In the genomic region with DNA sequence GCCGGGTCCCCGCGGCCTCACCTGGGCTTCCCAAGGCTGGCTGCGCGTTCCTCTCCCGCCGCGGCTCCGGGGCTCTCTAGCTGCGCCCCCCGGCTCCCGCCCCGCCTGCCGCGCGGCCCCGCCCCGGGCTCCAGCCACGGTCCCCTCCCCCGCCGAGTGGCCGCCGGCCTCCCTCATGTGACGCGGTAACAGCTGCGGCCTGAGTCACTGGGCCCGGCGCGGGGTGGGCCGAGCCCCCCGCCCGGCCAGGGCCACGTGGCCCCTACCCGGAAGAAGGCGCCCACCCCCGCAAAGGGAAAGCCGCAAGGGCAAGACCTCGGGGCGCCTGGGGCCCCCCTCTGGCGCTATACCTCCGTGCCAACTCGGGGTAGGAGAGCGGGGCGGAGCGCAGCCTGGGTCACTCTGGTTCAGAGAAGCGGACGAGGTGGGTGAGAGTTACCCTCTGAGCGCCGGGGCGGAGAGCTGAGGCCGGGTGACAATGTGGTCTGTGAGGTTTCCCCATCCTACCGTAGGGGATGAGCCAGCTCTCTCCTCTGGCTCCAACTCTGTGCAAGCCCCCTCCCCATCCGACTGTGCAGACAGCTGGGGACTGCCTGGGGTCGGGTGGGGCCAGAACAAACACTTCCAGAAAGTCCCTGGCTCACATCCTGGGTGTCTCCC, we compare ENCODE assay signal across 1 cellular context.
TF ChIP-seq lines count a peak whose summit lies in the region.

A gene with protein sequence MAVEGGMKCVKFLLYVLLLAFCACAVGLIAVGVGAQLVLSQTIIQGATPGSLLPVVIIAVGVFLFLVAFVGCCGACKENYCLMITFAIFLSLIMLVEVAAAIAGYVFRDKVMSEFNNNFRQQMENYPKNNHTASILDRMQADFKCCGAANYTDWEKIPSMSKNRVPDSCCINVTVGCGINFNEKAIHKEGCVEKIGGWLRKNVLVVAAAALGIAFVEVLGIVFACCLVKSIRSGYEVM (minus strand): TSS at position 78 of the 660 bp plus-strand sequence. CDS start 668 bp downstream, outside the sequence.

TF ChIP-seq in K562, 482 proteins besides CTCF, POLR2A, EP300 and RAD21 (continued from another document and continues in another):
- TF ChIP-seq KDM4B (IDR thresholded peaks at IDR 0.05; ENCODE audit: borderline replicate concordance in 2 of 2, low read depth in 1 of 2) = 0 out of 4 replicates have a peak, but pooled peaks of 1 of the 2 experiments have one; percentile 79
- TF ChIP-seq BHLHE40 (IDR thresholded peaks at IDR 0.05; ENCODE audit: low read length) = peak; percentile 77
- TF ChIP-seq ETV1 (tag; conservative IDR thresholded peaks at IDR 0.05; ENCODE audit: low read depth) = peak; percentile 34; the same call in 1 of the 2 replicates
- no peak for TF ChIP-seq CHD1 (IDR thresholded peaks at IDR 0.05; ENCODE audit: low read length)
- TF ChIP-seq ZFP1 (CRISPR knock-in tag; IDR thresholded peaks at IDR 0.05) = no peak
- peak; percentile 39 for TF ChIP-seq PCBP1 (IDR thresholded peaks at IDR 0.05; ENCODE audit: low read depth, low read length, poor library complexity, severe bottlenecking)
- TF ChIP-seq, protein P1, sequence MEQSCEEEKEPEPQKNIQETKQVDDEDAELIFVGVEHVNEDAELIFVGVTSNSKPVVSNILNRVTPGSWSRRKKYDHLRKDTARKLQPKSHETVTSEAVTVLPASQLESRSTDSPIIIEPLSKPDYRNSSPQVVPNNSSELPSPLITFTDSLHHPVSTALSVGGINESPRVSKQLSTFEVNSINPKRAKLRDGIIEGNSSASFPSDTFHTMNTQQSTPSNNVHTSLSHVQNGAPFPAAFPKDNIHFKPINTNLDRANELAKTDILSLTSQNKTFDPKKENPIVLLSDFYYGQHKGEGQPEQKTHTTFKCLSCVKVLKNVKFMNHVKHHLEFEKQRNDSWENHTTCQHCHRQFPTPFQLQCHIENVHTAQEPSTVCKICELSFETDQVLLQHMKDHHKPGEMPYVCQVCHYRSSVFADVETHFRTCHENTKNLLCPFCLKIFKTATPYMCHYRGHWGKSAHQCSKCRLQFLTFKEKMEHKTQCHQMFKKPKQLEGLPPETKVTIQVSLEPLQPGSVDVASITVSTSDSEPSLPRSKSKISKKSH (CRISPR knock-in tag; IDR thresholded peaks at IDR 0.05) = no peak
- TF ChIP-seq ZNF445 (CRISPR knock-in tag; IDR thresholded peaks at IDR 0.05; ENCODE audit: low read depth) = no peak
- TF ChIP-seq, protein P2, sequence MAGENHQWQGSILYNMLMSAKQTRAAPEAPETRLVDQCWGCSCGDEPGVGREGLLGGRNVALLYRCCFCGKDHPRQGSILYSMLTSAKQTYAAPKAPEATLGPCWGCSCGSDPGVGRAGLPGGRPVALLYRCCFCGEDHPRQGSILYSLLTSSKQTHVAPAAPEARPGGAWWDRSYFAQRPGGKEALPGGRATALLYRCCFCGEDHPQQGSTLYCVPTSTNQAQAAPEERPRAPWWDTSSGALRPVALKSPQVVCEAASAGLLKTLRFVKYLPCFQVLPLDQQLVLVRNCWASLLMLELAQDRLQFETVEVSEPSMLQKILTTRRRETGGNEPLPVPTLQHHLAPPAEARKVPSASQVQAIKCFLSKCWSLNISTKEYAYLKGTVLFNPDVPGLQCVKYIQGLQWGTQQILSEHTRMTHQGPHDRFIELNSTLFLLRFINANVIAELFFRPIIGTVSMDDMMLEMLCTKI (IDR thresholded peaks at IDR 0.05; ENCODE audit: partially characterized antibody) = no peak
- no peak for TF ChIP-seq SREBF1 (IDR thresholded peaks at IDR 0.05; ENCODE audit: borderline replicate concordance, low read depth, low read length)
- TF ChIP-seq GATAD2A (IDR thresholded peaks at IDR 0.05) = peak; percentile 72; the same call in 1 of the 2 replicates
- TF ChIP-seq, protein P3, sequence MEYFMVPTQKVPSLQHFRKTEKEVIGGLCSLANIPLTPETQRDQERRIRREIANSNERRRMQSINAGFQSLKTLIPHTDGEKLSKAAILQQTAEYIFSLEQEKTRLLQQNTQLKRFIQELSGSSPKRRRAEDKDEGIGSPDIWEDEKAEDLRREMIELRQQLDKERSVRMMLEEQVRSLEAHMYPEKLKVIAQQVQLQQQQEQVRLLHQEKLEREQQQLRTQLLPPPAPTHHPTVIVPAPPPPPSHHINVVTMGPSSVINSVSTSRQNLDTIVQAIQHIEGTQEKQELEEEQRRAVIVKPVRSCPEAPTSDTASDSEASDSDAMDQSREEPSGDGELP (CRISPR knock-in tag; IDR thresholded peaks at IDR 0.05; ENCODE audit: borderline replicate concordance) = peak; percentile 98
- peak in 1 of 3 experiments; percentile 50 for TF ChIP-seq YY1 (IDR thresholded peaks at IDR 0.05; ENCODE audit: borderline replicate concordance in 1 of 3, control insufficient read depth in 1 of 3, extremely low read depth in 1 of 3, insufficient read depth in 3 of 3, insufficient read length in 1 of 3, insufficient replicate concordance in 2 of 3, low read depth in 1 of 3, low read length in 2 of 3)
- TF ChIP-seq, protein P4, sequence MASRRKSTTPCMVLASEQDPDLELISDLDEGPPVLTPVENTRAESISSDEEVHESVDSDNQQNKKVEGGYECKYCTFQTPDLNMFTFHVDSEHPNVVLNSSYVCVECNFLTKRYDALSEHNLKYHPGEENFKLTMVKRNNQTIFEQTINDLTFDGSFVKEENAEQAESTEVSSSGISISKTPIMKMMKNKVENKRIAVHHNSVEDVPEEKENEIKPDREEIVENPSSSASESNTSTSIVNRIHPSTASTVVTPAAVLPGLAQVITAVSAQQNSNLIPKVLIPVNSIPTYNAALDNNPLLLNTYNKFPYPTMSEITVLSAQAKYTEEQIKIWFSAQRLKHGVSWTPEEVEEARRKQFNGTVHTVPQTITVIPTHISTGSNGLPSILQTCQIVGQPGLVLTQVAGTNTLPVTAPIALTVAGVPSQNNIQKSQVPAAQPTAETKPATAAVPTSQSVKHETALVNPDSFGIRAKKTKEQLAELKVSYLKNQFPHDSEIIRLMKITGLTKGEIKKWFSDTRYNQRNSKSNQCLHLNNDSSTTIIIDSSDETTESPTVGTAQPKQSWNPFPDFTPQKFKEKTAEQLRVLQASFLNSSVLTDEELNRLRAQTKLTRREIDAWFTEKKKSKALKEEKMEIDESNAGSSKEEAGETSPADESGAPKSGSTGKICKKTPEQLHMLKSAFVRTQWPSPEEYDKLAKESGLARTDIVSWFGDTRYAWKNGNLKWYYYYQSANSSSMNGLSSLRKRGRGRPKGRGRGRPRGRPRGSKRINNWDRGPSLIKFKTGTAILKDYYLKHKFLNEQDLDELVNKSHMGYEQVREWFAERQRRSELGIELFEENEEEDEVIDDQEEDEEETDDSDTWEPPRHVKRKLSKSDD (conservative IDR thresholded peaks at IDR 0.05; ENCODE audit: low read length) = no peak
- TF ChIP-seq, protein P5, sequence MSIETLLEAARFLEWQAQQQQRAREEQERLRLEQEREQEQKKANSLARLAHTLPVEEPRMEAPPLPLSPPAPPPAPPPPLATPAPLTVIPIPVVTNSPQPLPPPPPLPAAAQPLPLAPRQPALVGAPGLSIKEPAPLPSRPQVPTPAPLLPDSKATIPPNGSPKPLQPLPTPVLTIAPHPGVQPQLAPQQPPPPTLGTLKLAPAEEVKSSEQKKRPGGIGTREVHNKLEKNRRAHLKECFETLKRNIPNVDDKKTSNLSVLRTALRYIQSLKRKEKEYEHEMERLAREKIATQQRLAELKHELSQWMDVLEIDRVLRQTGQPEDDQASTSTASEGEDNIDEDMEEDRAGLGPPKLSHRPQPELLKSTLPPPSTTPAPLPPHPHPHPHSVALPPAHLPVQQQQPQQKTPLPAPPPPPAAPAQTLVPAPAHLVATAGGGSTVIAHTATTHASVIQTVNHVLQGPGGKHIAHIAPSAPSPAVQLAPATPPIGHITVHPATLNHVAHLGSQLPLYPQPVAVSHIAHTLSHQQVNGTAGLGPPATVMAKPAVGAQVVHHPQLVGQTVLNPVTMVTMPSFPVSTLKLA (conservative IDR thresholded peaks at IDR 0.05) = peak; percentile 99 to 100
- no peak for TF ChIP-seq TAF7 (tag; IDR thresholded peaks at IDR 0.05)
- no peak for TF ChIP-seq GTF2F1 (IDR thresholded peaks at IDR 0.05; ENCODE audit: low read depth, low read length)
- TF ChIP-seq SMARCE1 (IDR thresholded peaks at IDR 0.05) = peak; percentile 58; the same call in 1 of the 2 replicates
- TF ChIP-seq ATF1 (CRISPR knock-in tag; IDR thresholded peaks at IDR 0.05) = 0 out of 2 replicates have a peak, but pooled peaks have one; percentile 27
- TF ChIP-seq ATF1 (tag; IDR thresholded peaks at IDR 0.05) = peak; percentile 90
- TF ChIP-seq, protein P6, sequence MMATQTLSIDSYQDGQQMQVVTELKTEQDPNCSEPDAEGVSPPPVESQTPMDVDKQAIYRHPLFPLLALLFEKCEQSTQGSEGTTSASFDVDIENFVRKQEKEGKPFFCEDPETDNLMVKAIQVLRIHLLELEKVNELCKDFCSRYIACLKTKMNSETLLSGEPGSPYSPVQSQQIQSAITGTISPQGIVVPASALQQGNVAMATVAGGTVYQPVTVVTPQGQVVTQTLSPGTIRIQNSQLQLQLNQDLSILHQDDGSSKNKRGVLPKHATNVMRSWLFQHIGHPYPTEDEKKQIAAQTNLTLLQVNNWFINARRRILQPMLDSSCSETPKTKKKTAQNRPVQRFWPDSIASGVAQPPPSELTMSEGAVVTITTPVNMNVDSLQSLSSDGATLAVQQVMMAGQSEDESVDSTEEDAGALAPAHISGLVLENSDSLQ (IDR thresholded peaks at IDR 0.05) = no peak
- TF ChIP-seq POLR3A (IDR thresholded peaks at IDR 0.05; ENCODE audit: borderline replicate concordance, extremely low read depth, insufficient read depth, insufficient read length) = no peak
- no peak for TF ChIP-seq ETS2 (tag; IDR thresholded peaks at IDR 0.05; ENCODE audit: borderline replicate concordance, poor library complexity, severe bottlenecking)
- TF ChIP-seq, protein P7, sequence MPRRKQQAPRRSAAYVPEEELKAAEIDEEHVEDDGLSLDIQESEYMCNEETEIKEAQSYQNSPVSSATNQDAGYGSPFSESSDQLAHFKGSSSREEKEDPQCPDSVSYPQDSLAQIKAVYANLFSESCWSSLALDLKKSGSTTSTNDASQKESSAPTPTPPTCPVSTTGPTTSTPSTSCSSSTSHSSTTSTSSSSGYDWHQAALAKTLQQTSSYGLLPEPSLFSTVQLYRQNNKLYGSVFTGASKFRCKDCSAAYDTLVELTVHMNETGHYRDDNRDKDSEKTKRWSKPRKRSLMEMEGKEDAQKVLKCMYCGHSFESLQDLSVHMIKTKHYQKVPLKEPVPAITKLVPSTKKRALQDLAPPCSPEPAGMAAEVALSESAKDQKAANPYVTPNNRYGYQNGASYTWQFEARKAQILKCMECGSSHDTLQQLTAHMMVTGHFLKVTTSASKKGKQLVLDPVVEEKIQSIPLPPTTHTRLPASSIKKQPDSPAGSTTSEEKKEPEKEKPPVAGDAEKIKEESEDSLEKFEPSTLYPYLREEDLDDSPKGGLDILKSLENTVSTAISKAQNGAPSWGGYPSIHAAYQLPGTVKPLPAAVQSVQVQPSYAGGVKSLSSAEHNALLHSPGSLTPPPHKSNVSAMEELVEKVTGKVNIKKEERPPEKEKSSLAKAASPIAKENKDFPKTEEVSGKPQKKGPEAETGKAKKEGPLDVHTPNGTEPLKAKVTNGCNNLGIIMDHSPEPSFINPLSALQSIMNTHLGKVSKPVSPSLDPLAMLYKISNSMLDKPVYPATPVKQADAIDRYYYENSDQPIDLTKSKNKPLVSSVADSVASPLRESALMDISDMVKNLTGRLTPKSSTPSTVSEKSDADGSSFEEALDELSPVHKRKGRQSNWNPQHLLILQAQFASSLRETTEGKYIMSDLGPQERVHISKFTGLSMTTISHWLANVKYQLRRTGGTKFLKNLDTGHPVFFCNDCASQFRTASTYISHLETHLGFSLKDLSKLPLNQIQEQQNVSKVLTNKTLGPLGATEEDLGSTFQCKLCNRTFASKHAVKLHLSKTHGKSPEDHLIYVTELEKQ (CRISPR knock-in tag; IDR thresholded peaks at IDR 0.05) = 0 out of 2 replicates have a peak, but pooled peaks have one; percentile 9
- TF ChIP-seq CBX1 (IDR thresholded peaks at IDR 0.05; ENCODE audit: low read depth) = no peak
- no peak for TF ChIP-seq KAT2B (IDR thresholded peaks at IDR 0.05; ENCODE audit: low read depth, low read length)
- TF ChIP-seq NRF1 (conservative IDR thresholded peaks at IDR 0.05 in 1 of 2, IDR thresholded peaks at IDR 0.05 in 1 of 2) = peak; percentile 34 to 41
- TF ChIP-seq, protein P8, sequence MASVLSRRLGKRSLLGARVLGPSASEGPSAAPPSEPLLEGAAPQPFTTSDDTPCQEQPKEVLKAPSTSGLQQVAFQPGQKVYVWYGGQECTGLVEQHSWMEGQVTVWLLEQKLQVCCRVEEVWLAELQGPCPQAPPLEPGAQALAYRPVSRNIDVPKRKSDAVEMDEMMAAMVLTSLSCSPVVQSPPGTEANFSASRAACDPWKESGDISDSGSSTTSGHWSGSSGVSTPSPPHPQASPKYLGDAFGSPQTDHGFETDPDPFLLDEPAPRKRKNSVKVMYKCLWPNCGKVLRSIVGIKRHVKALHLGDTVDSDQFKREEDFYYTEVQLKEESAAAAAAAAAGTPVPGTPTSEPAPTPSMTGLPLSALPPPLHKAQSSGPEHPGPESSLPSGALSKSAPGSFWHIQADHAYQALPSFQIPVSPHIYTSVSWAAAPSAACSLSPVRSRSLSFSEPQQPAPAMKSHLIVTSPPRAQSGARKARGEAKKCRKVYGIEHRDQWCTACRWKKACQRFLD (CRISPR knock-in tag; IDR thresholded peaks at IDR 0.05) = peak; percentile 92
- TF ChIP-seq, protein P9, sequence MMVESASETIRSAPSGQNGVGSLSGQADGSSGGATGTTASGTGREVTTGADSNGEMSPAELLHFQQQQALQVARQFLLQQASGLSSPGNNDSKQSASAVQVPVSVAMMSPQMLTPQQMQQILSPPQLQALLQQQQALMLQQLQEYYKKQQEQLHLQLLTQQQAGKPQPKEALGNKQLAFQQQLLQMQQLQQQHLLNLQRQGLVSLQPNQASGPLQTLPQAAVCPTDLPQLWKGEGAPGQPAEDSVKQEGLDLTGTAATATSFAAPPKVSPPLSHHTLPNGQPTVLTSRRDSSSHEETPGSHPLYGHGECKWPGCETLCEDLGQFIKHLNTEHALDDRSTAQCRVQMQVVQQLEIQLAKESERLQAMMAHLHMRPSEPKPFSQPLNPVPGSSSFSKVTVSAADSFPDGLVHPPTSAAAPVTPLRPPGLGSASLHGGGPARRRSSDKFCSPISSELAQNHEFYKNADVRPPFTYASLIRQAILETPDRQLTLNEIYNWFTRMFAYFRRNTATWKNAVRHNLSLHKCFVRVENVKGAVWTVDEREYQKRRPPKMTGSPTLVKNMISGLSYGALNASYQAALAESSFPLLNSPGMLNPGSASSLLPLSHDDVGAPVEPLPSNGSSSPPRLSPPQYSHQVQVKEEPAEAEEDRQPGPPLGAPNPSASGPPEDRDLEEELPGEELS (CRISPR knock-in tag; IDR thresholded peaks at IDR 0.05; ENCODE audit: borderline replicate concordance) = 0 out of 2 replicates have a peak, but pooled peaks have one; percentile 46
- no peak for TF ChIP-seq MEF2D (tag; conservative IDR thresholded peaks at IDR 0.05; ENCODE audit: low read depth)
- no peak for TF ChIP-seq RBM15 (IDR thresholded peaks at IDR 0.05; ENCODE audit: insufficient read depth, low read length)
- no peak for TF ChIP-seq ZSCAN29 (IDR thresholded peaks at IDR 0.05)
- TF ChIP-seq PML (IDR thresholded peaks at IDR 0.05; ENCODE audit: low read length) = no peak
- peak; percentile 65; the same call in 1 of the 2 replicates for TF ChIP-seq ZBTB17 (CRISPR knock-in tag; IDR thresholded peaks at IDR 0.05)
- peak; percentile 73 to 95 for TF ChIP-seq MAZ (CRISPR knock-in tag; conservative IDR thresholded peaks at IDR 0.05 in 1 of 2, IDR thresholded peaks at IDR 0.05 in 1 of 2)
- peak; percentile 97 for TF ChIP-seq HMGN3 (IDR thresholded peaks at IDR 0.05; ENCODE audit: borderline replicate concordance, extremely low read depth, insufficient read length, low read depth, low read length)
- peak; percentile 81 for TF ChIP-seq ZFX (CRISPR knock-in tag; IDR thresholded peaks at IDR 0.05)
- TF ChIP-seq POLR2AphosphoS5 (IDR thresholded peaks at IDR 0.05; ENCODE audit: control insufficient read depth, insufficient read depth, low read depth, low read length) = peak; percentile 56; the same call in 1 of the 2 replicates
- TF ChIP-seq HDGF (IDR thresholded peaks at IDR 0.05) = no peak
